28 cellular contexts compared by ENCODE assay signal in genomic region chr3:160088492-160089137, GRCh38.
DNase-seq lines count a peak whose midpoint lies in the region; ATAC-seq, FAIRE-seq and TF ChIP-seq lines count a peak whose summit lies in the region.
"Had no signal": no experiment of that assay in that cellular context is flagged by ENCODE, and none has a peak within 500 bp of the region (broad histone marks: within the 10 kb centered on the region; RNA-seq: fewer than 3 reads in every experiment).

No MANE protein-coding gene starts in this region.

- no peak for ATAC-seq in left ventricle myocardium superior
- ATAC-seq in HepG2 = no peak
- peak; percentile 84 to 87 (median 85) for ATAC-seq in right lobe of liver
- ATAC-seq in GM21528 (IDR thresholded peaks at IDR 0.05; ENCODE audit: low FRiP score, unreplicated experiment) = no peak

- no peaks in the 10 kb centered on the region for H3K9me3 Mint-ChIP-seq in activated naive CD8-positive, alpha-beta T cell treated with anti-CD3 and anti-CD28 coated beads for 36 hours

- TF ChIP-seq CTCF in HepG2 (CRISPR knock-in tag; IDR thresholded peaks at IDR 0.05) (no peak), right lobe of liver (IDR thresholded peaks at IDR 0.05) (no peak)

- H3K36me3 Mint-ChIP-seq in activated naive CD8-positive, alpha-beta T cell treated with anti-CD3 and anti-CD28 coated beads for 36 hours = no peaks in the 10 kb centered on the region
- H3K36me3 Mint-ChIP-seq: CD14-positive monocyte; CD4-positive, alpha-beta memory T cell; CD4-positive, CD25-positive, alpha-beta regulatory T cell; CD8-positive, alpha-beta memory T cell had no signal

- H3K27me3 Mint-ChIP-seq in activated naive CD8-positive, alpha-beta T cell treated with anti-CD3 and anti-CD28 coated beads for 36 hours = no peaks in the 10 kb centered on the region
- H3K27me3 Mint-ChIP-seq: CD4-positive, alpha-beta memory T cell; CD4-positive, CD25-positive, alpha-beta regulatory T cell; CD8-positive, alpha-beta memory T cell had no signal

- H2AFZ ChIP-seq in HepG2 (ENCODE audit: low read length) = no peak overlapping the region

- no TSS peak for BruUV-seq in HepG2 (replicated peaks; lab: Mats Ljungman, UMichigan)

- CTCF ChIA-PET in HepG2 (lab: Yijun Ruan, JAX; ENCODE audit: low intra/inter-chr PET ratio, low total read pairs) = no interaction called here

- H3K9ac ChIP-seq in HepG2 (ENCODE audit: insufficient read depth, low read depth, low read length) = no peak overlapping the region
- H3K9ac ChIP-seq: BLaER1 had no signal

- FAIRE-seq in HepG2 (lab: Jason Lieb, UNC) = no peak
- FAIRE-seq: A204.1, G401.6, GM12891, GM19239 had no signal

- intact Hi-C loops in cardiac septum (cut with DNase I) = no loop called here
- intact Hi-C loops in left ventricle myocardium superior (cut with micrococcal nuclease) = no loop called here
- intact Hi-C loops in HepG2 (cut with micrococcal nuclease; ENCODE audit: unreplicated experiment) = no loop called here
- intact Hi-C loops in right lobe of liver (cut with DNase I) = no loop called here

- no peak overlapping the region for H3K4me3 Mint-ChIP-seq in activated naive CD8-positive, alpha-beta T cell treated with anti-CD3 and anti-CD28 coated beads for 36 hours
- H3K4me3 Mint-ChIP-seq: CD14-positive monocyte; CD4-positive, alpha-beta memory T cell; CD4-positive, CD25-positive, alpha-beta regulatory T cell; CD8-positive, alpha-beta memory T cell had no signal

- H3K4me3 ChIP-seq in HepG2 (replicated peaks in 1 of 3; ENCODE audit: insufficient read depth in 1 of 3, low read depth in 2 of 3, low read length in 3 of 3) (no peak overlapping the region), right lobe of liver (no peak overlapping the region)
- H3K4me3 ChIP-seq: BLaER1 had no signal

- H3K27me3 ChIP-seq in HepG2 (ENCODE audit: control insufficient read depth in 1 of 2, insufficient read depth in 2 of 2, low read length in 2 of 2) (peaks cover 0 to 3% of the 10 kb centered on the region in 2 experiments; a peak in 1 of 5 replicates), right lobe of liver (no peaks in the 10 kb centered on the region)
- H3K27me3 ChIP-seq: BE2C, BLaER1 had no signal

- H3K9me3 ChIP-seq in HepG2 (ENCODE audit: low read length) = no peaks in the 10 kb centered on the region
- H3K9me3 ChIP-seq in right lobe of liver = no peaks in the 10 kb centered on the region
- H3K9me3 ChIP-seq: BE2C, BLaER1 had no signal

- no peak overlapping the region for H3K27ac Mint-ChIP-seq in activated naive CD8-positive, alpha-beta T cell treated with anti-CD3 and anti-CD28 coated beads for 36 hours
- H3K27ac Mint-ChIP-seq: CD14-positive monocyte; CD4-positive, alpha-beta memory T cell; CD4-positive, CD25-positive, alpha-beta regulatory T cell; CD8-positive, alpha-beta memory T cell had no signal

- DNase-seq in cardiac septum (ENCODE audit: low spot score) (peak; percentile 14), left ventricle myocardium superior (no peak), NCI-H69 (lab: John Stamatoyannopoulos, UW) (peak; percentile 1), HepG2 (ENCODE audit: low spot score) (no peak), right lobe of liver (no peak)
- no peak for DNase-seq in activated naive CD8-positive, alpha-beta T cell treated with anti-CD3 and anti-CD28 coated beads for 36 hours
- no peak for DNase-seq in stimulated activated naive CD4-positive, alpha-beta T cell (lab: John Stamatoyannopoulos, UW)
- DNase-seq: 8988T; ACHN; BE2C; C1 segment of cervical spinal cord; CD4-positive, alpha-beta memory T cell; CD4-positive, CD25-positive, alpha-beta regulatory T cell; CD8-positive, alpha-beta memory T cell; COR-L47; DMS 273 treated with DMSO at 0.1 percent for 48 hours; DMS153; DMS53; DMS79; DND-41; GF-D8 had no signal

- no peak for TF ChIP-seq RAD21 in HepG2 (CRISPR knock-in tag; IDR thresholded peaks at IDR 0.05)

- H3K4me2 ChIP-seq in HepG2 (ENCODE audit: low read depth, low read length) = no peak overlapping the region
- H3K4me2 ChIP-seq: BLaER1 had no signal

- in situ Hi-C loops in HepG2 (cut with HindIII; ENCODE audit: extremely low pct_ligation_motif_present, low pct_unique_long_range_greater_than_20kb) = no loop called here

- H3K4me1 ChIP-seq in HepG2 (ENCODE audit: insufficient read depth, low read length) = 0 out of 2 replicates have a peak, but pooled peaks cover 7% of the 10 kb centered on the region
- H3K4me1 ChIP-seq in right lobe of liver = peaks cover 0 to 13% (median 4%) of the 10 kb centered on the region in 4 donors
- H3K4me1 ChIP-seq: BE2C, BLaER1 had no signal

- 17% methylated on average over 3 of the region's 3 CpGs for WGBS in HepG2 (ENCODE audit: low lambda C conversion rate)
- WGBS in right lobe of liver (ENCODE audit: insufficient coverage, low coverage, low lambda C conversion rate, missing lambda C conversion rate) = 65% methylated on average over 3 of the region's 3 CpGs

- H3K4me1 Mint-ChIP-seq in activated naive CD8-positive, alpha-beta T cell treated with anti-CD3 and anti-CD28 coated beads for 36 hours = no peaks in the 10 kb centered on the region
- H3K4me1 Mint-ChIP-seq: CD14-positive monocyte; CD4-positive, alpha-beta memory T cell; CD4-positive, CD25-positive, alpha-beta regulatory T cell; CD8-positive, alpha-beta memory T cell had no signal

- no peak for TF ChIP-seq POLR2A in HepG2 (IDR thresholded peaks at IDR 0.05; ENCODE audit: insufficient read depth in 1 of 2, low read depth in 2 of 2, low read length in 2 of 2)
- TF ChIP-seq POLR2A in right lobe of liver (IDR thresholded peaks at IDR 0.05) = no peak

- H3K27ac ChIP-seq in HepG2 (ENCODE audit: extremely low read length, insufficient read depth, low read length) (no peak overlapping the region), right lobe of liver (no peak overlapping the region)
- H3K27ac ChIP-seq: BLaER1 had no signal

- H3K79me2 ChIP-seq in HepG2 (ENCODE audit: insufficient read depth, low read length) = no peaks in the 10 kb centered on the region

- TF ChIP-seq EP300 in HepG2 (IDR thresholded peaks at IDR 0.05; ENCODE audit: low read depth in 2 of 2, low read length in 2 of 2) (no peak), HepG2 (CRISPR knock-in tag; IDR thresholded peaks at IDR 0.05; ENCODE audit: borderline replicate concordance) (no peak)

- POLR2A ChIA-PET in HepG2 (lab: Yijun Ruan, JAX) = interaction anchor here (2.3 kb wide), 1 partner anchor 18 kb away, joined by 4 read pairs; no protein-coding TSS in a partner anchor

- H3K36me3 ChIP-seq in HepG2 (replicated peaks in 1 of 2; ENCODE audit: control insufficient read depth in 1 of 2, insufficient read depth in 2 of 2, low read length in 2 of 2) (no peaks in the 10 kb centered on the region), right lobe of liver (no peaks in the 10 kb centered on the region)
- H3K36me3 ChIP-seq: BE2C, BLaER1 had no signal

- no peaks in the 10 kb centered on the region for H4K20me1 ChIP-seq in HepG2 (ENCODE audit: insufficient read depth, low read length)
- H4K20me1 ChIP-seq: BLaER1 had no signal

TF ChIP-seq in HepG2, 621 proteins besides CTCF, POLR2A, EP300 and RAD21:
- TF ChIP-seq ZIK1 (CRISPR knock-in tag; IDR thresholded peaks at IDR 0.05; ENCODE audit: borderline replicate concordance, low read depth) (no peak), ATF7 (IDR thresholded peaks at IDR 0.05) (peak; percentile 93), ATF7 (CRISPR knock-in tag; IDR thresholded peaks at IDR 0.05) (no peak)

Comparison
In these comparisons a context has a peak if more than half of its experiments do, and no peak if none do; other contexts are left out.
1. DNase-seq: peak in cardiac septum (single experiment) and NCI-H69 (single experiment); none in left ventricle myocardium superior (single experiment), HepG2 (single experiment), right lobe of liver (0 of 3), activated naive CD8-positive, alpha-beta T cell treated with anti-CD3 and anti-CD28 coated beads for 36 hours (single experiment) and stimulated activated naive CD4-positive, alpha-beta T cell (0 of 6).
2. ATAC-seq: peak in right lobe of liver (4 of 4); none in left ventricle myocardium superior (single experiment), HepG2 (single experiment) and GM21528 (single experiment).